Comparison of ENCODE assay signal across 21 cellular contexts in the genomic region with DNA sequence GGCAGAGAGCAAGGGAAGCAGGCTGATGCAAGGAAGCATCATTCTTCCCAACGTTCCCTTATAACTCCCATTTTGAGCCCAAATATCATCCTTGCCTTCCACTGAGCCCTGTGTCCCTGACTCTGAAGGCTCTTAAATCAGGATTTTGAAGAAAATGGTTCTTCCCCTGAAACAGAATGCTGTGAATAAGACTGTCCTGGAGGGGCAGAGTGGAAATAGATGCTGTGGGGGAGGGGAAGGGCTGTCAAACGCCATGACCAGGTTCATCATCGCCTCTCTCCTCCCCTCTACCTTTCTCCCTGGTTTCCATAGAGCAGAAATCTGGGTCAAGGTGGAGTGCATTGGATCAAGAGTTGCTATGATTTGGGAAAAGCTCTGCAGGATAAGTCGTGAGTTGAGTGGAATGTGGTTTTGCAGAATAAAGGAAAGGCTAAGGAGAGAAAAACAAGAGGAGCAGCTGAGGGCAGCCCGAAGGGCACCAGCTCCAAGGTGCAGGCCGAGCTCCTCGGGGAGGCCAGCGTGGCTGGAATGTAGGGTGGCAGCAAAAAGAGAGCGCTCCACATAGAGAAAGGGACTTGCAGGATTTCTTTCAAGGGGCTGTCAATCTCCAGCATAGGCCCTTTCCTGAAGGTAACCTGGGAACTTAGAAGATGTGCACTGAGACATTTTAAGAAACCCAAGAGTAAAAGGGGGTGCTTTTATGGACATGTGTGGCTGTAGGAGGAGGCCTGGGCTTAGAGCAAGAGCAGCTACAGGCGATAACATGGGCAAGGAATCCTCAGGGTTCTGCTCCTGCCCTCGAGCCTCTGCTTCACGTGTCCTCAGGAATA.
"Had no signal": no experiment of that assay in that cellular context is flagged by ENCODE, and none has a peak within 500 bp of the region (broad histone marks: within the 10 kb centered on the region; RNA-seq: fewer than 3 reads in every experiment).

No MANE protein-coding gene starts in this region.

- H3K9me3 ChIP-seq: colonic mucosa, prostate gland, testis had no signal

- H3K9me3 Mint-ChIP-seq: natural killer cell treated with Interleukin-12 subunit alpha and Interleukin-12 subunit beta and Interleukin-15 and Interleukin-18, amount 100 ng/mL, for 72 hours; stimulated activated memory B cell treated with anti-CD40 and anti-IgM and Interleukin-4, amounts not matched to agents 10 μg/mL and 1 μg/mL and 100 μg/mL, for 72 hours; stimulated activated naive CD8-positive, alpha-beta T cell treated with anti-CD3 and anti-CD28 coated beads, Interleukin-15, amount 100 ng/mL, for 72 hours had no signal

- H3K27ac ChIP-seq: colonic mucosa, left lung, lower lobe of right lung, parathyroid adenoma, prostate gland, spleen, testis, tibial nerve had no signal

- H3K36me3 Mint-ChIP-seq: natural killer cell treated with Interleukin-12 subunit alpha and Interleukin-12 subunit beta and Interleukin-15 and Interleukin-18, amount 100 ng/mL, for 72 hours; stimulated activated memory B cell treated with anti-CD40 and anti-IgM and Interleukin-4, amounts not matched to agents 10 μg/mL and 1 μg/mL and 100 μg/mL, for 72 hours had no signal

- DNase-seq: colonic mucosa; effector CD8-positive, alpha-beta T cell; left lung; lower lobe of right lung; mesenchymal stem cell; midbrain; occipital lobe; spleen; stimulated activated CD4-positive, alpha-beta T cell treated with anti-CD3 and anti-CD28 coated beads, Interleukin-15, amount 100 ng/mL, for 24 hours; stimulated activated CD4-positive, alpha-beta T cell treated with anti-CD3 and anti-CD28 coated beads, Interleukin-1b, Interleukin-23, amount 100 ng/mL, for 48 hours; stimulated activated CD4-positive, alpha-beta T cell treated with anti-CD3 and anti-CD28 coated beads, Interleukin-4, amount 100 ng/mL, for 24 hours; stimulated activated naive CD8-positive, alpha-beta T cell treated with anti-CD3 and anti-CD28 coated beads, Interleukin-15, amount 100 ng/mL, for 72 hours; testis had no signal

- FAIRE-seq: frontal cortex, keratinocyte had no signal

- H3K4me3 Mint-ChIP-seq: natural killer cell treated with Interleukin-12 subunit alpha and Interleukin-12 subunit beta and Interleukin-15 and Interleukin-18, amount 100 ng/mL, for 72 hours; stimulated activated memory B cell treated with anti-CD40 and anti-IgM and Interleukin-4, amounts not matched to agents 10 μg/mL and 1 μg/mL and 100 μg/mL, for 72 hours; stimulated activated naive CD8-positive, alpha-beta T cell treated with anti-CD3 and anti-CD28 coated beads, Interleukin-15, amount 100 ng/mL, for 72 hours had no signal

- H3K9ac ChIP-seq: parathyroid adenoma had no signal

- H2AFZ ChIP-seq: parathyroid adenoma had no signal

- H3K4me1 Mint-ChIP-seq: stimulated activated memory B cell treated with anti-CD40 and anti-IgM and Interleukin-4, amounts not matched to agents 10 μg/mL and 1 μg/mL and 100 μg/mL, for 72 hours; stimulated activated naive CD8-positive, alpha-beta T cell treated with anti-CD3 and anti-CD28 coated beads, Interleukin-15, amount 100 ng/mL, for 72 hours had no signal

- H3K4me1 ChIP-seq: colonic mucosa, left lung, lower lobe of right lung, parathyroid adenoma, prostate gland, spleen, testis, tibial nerve had no signal

- H3K36me3 ChIP-seq: colonic mucosa, left lung, lower lobe of right lung, prostate gland, spleen, tibial nerve had no signal

- ATAC-seq: left lung; lower lobe of right lung; natural killer cell treated with Interleukin-12 subunit alpha and Interleukin-12 subunit beta and Interleukin-15 and Interleukin-18, amount 100 ng/mL, for 72 hours; sciatic nerve; stimulated activated memory B cell treated with anti-CD40 and anti-IgM and Interleukin-4, amounts not matched to agents 10 μg/mL and 1 μg/mL and 100 μg/mL, for 72 hours; stimulated activated naive CD8-positive, alpha-beta T cell treated with anti-CD3 and anti-CD28 coated beads, Interleukin-15, amount 100 ng/mL, for 72 hours had no signal

- H3K79me2 ChIP-seq: parathyroid adenoma had no signal

- H3K4me3 ChIP-seq: colonic mucosa, left lung, lower lobe of right lung, prostate gland, spleen, testis, tibial nerve had no signal

- H3K27me3 ChIP-seq: colonic mucosa, left lung, spleen, testis, tibial nerve had no signal

- H3K27ac Mint-ChIP-seq: natural killer cell treated with Interleukin-12 subunit alpha and Interleukin-12 subunit beta and Interleukin-15 and Interleukin-18, amount 100 ng/mL, for 72 hours; stimulated activated memory B cell treated with anti-CD40 and anti-IgM and Interleukin-4, amounts not matched to agents 10 μg/mL and 1 μg/mL and 100 μg/mL, for 72 hours; stimulated activated naive CD8-positive, alpha-beta T cell treated with anti-CD3 and anti-CD28 coated beads, Interleukin-15, amount 100 ng/mL, for 72 hours had no signal
